Comparison of ENCODE assay signal across 1 cellular context in the genomic region with DNA sequence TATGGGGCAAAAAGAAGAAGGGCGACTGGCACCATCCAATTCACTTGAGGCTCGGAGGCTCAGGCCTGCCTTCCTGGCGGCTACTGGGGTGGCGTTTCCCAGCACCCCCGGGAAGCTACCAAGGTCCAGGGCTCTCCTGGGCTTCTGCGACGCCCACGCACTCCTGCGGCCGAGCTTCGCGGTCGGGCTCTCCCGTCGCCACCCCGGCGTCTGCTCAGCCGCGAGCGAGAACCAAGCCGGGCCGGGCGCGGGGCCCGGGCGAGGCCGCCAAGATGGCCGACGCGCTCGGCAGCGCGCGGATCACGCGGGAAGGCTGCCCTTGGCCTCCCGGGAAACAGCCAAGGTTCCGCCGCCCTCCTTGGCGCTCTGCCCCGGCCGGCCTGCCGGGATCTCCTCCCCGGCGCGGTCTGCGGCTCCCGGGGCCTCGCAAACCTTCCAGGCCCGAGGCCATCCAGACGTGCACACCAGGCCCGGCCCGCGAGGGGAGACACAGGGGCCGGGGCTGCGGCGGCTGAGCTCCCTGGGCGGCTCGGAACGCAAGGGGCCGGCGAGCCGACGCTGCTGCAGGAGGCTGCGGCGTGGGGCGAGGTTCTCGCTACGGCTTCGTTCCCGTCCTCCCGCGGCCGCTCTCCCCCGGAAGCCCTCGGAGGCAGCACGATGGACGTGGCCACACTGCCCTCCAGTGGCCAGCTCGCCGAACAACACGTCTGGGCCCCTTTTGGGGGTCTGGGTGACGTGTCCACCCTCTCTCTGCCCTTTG.
TF ChIP-seq lines count a peak whose summit lies in the region.

No MANE protein-coding gene starts in this region.

TF ChIP-seq in K562, 482 proteins besides CTCF, POLR2A, EP300 and RAD21 (continued from another document and continues in another):
- TF ChIP-seq CAMTA2 (CRISPR knock-in tag; conservative IDR thresholded peaks at IDR 0.05), result no peak
- TF ChIP-seq SRSF7 (optimal IDR thresholded peaks at IDR 0.05; ENCODE audit: low read depth, low read length), result no peak
- no peak for TF ChIP-seq RAD51 (IDR thresholded peaks at IDR 0.05; ENCODE audit: borderline replicate concordance, low read depth)
- TF ChIP-seq NR2C2 (CRISPR knock-in tag; IDR thresholded peaks at IDR 0.05), result peak; percentile 57; the same call in 1 of the 2 replicates
- peak; percentile 60 for TF ChIP-seq NR2C2 (tag; IDR thresholded peaks at IDR 0.05)
- peak; percentile 72; the same call in 1 of the 2 replicates for TF ChIP-seq CTBP1 (IDR thresholded peaks at IDR 0.05; ENCODE audit: borderline replicate concordance)
- TF ChIP-seq, protein P1, sequence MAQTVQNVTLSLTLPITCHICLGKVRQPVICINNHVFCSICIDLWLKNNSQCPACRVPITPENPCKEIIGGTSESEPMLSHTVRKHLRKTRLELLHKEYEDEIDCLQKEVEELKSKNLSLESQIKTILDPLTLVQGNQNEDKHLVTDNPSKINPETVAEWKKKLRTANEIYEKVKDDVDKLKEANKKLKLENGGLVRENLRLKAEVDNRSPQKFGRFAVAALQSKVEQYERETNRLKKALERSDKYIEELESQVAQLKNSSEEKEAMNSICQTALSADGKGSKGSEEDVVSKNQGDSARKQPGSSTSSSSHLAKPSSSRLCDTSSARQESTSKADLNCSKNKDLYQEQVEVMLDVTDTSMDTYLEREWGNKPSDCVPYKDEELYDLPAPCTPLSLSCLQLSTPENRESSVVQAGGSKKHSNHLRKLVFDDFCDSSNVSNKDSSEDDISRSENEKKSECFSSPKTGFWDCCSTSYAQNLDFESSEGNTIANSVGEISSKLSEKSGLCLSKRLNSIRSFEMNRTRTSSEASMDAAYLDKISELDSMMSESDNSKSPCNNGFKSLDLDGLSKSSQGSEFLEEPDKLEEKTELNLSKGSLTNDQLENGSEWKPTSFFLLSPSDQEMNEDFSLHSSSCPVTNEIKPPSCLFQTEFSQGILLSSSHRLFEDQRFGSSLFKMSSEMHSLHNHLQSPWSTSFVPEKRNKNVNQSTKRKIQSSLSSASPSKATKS (CRISPR knock-in tag; IDR thresholded peaks at IDR 0.05), result no peak
- TF ChIP-seq, protein P2, sequence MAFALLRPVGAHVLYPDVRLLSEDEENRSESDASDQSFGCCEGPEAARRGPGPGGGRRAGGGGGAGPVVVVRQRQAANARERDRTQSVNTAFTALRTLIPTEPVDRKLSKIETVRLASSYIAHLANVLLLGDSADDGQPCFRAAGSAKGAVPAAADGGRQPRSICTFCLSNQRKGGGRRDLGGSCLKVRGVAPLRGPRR (CRISPR knock-in tag; IDR thresholded peaks at IDR 0.05), result no peak
- TF ChIP-seq, protein P3, sequence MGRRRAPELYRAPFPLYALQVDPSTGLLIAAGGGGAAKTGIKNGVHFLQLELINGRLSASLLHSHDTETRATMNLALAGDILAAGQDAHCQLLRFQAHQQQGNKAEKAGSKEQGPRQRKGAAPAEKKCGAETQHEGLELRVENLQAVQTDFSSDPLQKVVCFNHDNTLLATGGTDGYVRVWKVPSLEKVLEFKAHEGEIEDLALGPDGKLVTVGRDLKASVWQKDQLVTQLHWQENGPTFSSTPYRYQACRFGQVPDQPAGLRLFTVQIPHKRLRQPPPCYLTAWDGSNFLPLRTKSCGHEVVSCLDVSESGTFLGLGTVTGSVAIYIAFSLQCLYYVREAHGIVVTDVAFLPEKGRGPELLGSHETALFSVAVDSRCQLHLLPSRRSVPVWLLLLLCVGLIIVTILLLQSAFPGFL (CRISPR knock-in tag; IDR thresholded peaks at IDR 0.05), result no peak
- TF ChIP-seq KLF6 (CRISPR knock-in tag; IDR thresholded peaks at IDR 0.05; ENCODE audit: borderline replicate concordance), result no peak
- TF ChIP-seq, protein P4, sequence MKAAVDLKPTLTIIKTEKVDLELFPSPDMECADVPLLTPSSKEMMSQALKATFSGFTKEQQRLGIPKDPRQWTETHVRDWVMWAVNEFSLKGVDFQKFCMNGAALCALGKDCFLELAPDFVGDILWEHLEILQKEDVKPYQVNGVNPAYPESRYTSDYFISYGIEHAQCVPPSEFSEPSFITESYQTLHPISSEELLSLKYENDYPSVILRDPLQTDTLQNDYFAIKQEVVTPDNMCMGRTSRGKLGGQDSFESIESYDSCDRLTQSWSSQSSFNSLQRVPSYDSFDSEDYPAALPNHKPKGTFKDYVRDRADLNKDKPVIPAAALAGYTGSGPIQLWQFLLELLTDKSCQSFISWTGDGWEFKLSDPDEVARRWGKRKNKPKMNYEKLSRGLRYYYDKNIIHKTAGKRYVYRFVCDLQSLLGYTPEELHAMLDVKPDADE (conservative IDR thresholded peaks at IDR 0.05; ENCODE audit: control insufficient read depth, low read depth, low read length), result peak; percentile 29; the same call in 1 of the 2 replicates
- TF ChIP-seq, protein P5, sequence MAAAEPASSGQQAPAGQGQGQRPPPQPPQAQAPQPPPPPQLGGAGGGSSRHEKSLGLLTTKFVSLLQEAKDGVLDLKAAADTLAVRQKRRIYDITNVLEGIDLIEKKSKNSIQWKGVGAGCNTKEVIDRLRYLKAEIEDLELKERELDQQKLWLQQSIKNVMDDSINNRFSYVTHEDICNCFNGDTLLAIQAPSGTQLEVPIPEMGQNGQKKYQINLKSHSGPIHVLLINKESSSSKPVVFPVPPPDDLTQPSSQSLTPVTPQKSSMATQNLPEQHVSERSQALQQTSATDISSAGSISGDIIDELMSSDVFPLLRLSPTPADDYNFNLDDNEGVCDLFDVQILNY (CRISPR knock-in tag; IDR thresholded peaks at IDR 0.05), result peak; percentile 83
- TF ChIP-seq DPF2 (IDR thresholded peaks at IDR 0.05), result no peak
- TF ChIP-seq, protein P6, sequence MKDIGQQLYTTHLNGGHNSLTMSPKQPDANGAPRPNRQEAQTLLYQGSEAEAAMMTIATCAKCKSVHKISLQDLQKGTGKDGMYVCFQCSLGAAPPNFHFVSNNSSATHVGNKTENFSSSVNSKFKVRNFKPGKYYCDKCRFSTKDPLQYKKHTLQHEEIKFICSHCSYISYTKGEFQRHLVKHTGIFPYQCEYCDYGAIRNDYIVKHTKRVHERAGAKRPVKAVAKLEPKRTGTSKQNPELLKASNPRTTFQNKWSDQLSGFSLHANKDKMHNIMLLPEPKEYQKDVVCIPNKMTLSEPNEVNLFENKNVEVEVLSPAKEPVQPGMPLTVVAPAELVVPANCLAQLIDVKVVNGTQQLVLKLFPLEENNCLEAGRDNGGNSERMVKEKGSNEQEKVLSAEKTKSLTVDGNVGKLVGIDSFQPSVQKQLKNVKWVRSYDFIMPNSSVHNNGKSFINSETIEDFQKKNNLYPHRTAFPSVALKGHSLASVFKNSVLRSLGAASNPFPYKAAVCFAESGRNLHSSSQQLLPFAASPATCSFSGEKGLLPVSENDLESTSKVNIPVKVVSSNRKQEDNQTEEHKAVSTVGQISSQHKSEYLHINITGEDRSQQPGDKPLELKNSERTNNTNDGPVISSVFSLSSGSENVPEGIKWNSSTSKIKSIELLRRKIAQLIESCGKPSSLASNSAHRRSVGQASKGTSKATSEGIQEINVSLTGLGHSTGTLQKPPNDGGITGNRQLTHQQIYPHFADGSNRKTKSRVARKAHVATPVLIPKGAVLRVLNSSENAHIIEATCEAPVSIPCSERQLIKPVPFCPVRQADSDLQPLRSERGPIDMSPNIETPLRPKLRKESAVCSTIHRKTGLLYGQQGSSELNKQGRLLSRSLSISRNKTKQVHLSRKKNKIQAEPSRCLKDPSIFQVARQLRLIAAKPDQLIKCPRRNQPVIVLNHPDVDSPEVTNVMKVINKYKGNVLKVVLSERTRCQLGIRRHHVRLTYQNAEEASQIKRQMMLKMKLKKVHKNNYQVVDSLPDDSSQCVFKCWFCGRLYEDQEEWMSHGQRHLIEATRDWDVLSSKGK (CRISPR knock-in tag; IDR thresholded peaks at IDR 0.05), result no peak
- TF ChIP-seq CEBPG (CRISPR knock-in tag; IDR thresholded peaks at IDR 0.05), result peak; percentile 17; the same call in 1 of the 2 replicates
- TF ChIP-seq CEBPG (tag; conservative IDR thresholded peaks at IDR 0.05 in 1 of 2, IDR thresholded peaks at IDR 0.05 in 1 of 2), result no peak
- TF ChIP-seq, protein P7, sequence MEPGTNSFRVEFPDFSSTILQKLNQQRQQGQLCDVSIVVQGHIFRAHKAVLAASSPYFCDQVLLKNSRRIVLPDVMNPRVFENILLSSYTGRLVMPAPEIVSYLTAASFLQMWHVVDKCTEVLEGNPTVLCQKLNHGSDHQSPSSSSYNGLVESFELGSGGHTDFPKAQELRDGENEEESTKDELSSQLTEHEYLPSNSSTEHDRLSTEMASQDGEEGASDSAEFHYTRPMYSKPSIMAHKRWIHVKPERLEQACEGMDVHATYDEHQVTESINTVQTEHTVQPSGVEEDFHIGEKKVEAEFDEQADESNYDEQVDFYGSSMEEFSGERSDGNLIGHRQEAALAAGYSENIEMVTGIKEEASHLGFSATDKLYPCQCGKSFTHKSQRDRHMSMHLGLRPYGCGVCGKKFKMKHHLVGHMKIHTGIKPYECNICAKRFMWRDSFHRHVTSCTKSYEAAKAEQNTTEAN (CRISPR knock-in tag; IDR thresholded peaks at IDR 0.05), result no peak
- TF ChIP-seq HOXB6 (CRISPR knock-in tag; IDR thresholded peaks at IDR 0.05; ENCODE audit: borderline replicate concordance), result no peak
- TF ChIP-seq, protein P8, sequence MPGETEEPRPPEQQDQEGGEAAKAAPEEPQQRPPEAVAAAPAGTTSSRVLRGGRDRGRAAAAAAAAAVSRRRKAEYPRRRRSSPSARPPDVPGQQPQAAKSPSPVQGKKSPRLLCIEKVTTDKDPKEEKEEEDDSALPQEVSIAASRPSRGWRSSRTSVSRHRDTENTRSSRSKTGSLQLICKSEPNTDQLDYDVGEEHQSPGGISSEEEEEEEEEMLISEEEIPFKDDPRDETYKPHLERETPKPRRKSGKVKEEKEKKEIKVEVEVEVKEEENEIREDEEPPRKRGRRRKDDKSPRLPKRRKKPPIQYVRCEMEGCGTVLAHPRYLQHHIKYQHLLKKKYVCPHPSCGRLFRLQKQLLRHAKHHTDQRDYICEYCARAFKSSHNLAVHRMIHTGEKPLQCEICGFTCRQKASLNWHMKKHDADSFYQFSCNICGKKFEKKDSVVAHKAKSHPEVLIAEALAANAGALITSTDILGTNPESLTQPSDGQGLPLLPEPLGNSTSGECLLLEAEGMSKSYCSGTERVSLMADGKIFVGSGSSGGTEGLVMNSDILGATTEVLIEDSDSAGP (CRISPR knock-in tag; IDR thresholded peaks at IDR 0.05), result 0 out of 2 replicates have a peak, but pooled peaks have one; percentile 39
- TF ChIP-seq FOXK2 (conservative IDR thresholded peaks at IDR 0.05 in 1 of 2, IDR thresholded peaks at IDR 0.05 in 1 of 2; ENCODE audit: low read depth in 2 of 2), result no peak
- no peak for TF ChIP-seq BCOR (IDR thresholded peaks at IDR 0.05)
- TF ChIP-seq MEF2D (tag; conservative IDR thresholded peaks at IDR 0.05; ENCODE audit: low read depth), result no peak
- no peak for TF ChIP-seq ETV6 (IDR thresholded peaks at IDR 0.05; ENCODE audit: borderline replicate concordance in 1 of 2, low read depth in 2 of 2, low read length in 1 of 2)
- 0 out of 2 replicates have a peak, but pooled peaks have one; percentile 62 for TF ChIP-seq ETV6 (CRISPR knock-in tag; IDR thresholded peaks at IDR 0.05; ENCODE audit: borderline replicate concordance)
- TF ChIP-seq ZNF347 (CRISPR knock-in tag; IDR thresholded peaks at IDR 0.05; ENCODE audit: low read depth), result no peak
- TF ChIP-seq, protein P9, sequence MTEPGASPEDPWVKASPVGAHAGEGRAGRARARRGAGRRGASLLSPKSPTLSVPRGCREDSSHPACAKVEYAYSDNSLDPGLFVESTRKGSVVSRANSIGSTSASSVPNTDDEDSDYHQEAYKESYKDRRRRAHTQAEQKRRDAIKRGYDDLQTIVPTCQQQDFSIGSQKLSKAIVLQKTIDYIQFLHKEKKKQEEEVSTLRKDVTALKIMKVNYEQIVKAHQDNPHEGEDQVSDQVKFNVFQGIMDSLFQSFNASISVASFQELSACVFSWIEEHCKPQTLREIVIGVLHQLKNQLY (CRISPR knock-in tag; conservative IDR thresholded peaks at IDR 0.05), result no peak
- TF ChIP-seq HNRNPUL1 (IDR thresholded peaks at IDR 0.05; ENCODE audit: low read length), result no peak
- TF ChIP-seq THRAP3 (IDR thresholded peaks at IDR 0.05; ENCODE audit: borderline replicate concordance), result no peak
- no peak for TF ChIP-seq ETS2 (tag; IDR thresholded peaks at IDR 0.05; ENCODE audit: borderline replicate concordance, poor library complexity, severe bottlenecking)
- TF ChIP-seq STAT5B (CRISPR knock-in tag; IDR thresholded peaks at IDR 0.05), result no peak
- TF ChIP-seq ZNF184 (CRISPR knock-in tag; IDR thresholded peaks at IDR 0.05), result no peak
- TF ChIP-seq ZNF24 (IDR thresholded peaks at IDR 0.05), result no peak
- TF ChIP-seq, protein P10, sequence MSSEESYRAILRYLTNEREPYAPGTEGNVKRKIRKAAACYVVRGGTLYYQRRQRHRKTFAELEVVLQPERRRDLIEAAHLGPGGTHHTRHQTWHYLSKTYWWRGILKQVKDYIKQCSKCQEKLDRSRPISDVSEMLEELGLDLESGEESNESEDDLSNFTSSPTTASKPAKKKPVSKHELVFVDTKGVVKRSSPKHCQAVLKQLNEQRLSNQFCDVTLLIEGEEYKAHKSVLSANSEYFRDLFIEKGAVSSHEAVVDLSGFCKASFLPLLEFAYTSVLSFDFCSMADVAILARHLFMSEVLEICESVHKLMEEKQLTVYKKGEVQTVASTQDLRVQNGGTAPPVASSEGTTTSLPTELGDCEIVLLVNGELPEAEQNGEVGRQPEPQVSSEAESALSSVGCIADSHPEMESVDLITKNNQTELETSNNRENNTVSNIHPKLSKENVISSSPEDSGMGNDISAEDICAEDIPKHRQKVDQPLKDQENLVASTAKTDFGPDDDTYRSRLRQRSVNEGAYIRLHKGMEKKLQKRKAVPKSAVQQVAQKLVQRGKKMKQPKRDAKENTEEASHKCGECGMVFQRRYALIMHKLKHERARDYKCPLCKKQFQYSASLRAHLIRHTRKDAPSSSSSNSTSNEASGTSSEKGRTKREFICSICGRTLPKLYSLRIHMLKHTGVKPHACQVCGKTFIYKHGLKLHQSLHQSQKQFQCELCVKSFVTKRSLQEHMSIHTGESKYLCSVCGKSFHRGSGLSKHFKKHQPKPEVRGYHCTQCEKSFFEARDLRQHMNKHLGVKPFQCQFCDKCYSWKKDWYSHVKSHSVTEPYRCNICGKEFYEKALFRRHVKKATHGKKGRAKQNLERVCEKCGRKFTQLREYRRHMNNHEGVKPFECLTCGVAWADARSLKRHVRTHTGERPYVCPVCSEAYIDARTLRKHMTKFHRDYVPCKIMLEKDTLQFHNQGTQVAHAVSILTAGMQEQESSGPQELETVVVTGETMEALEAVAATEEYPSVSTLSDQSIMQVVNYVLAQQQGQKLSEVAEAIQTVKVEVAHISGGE (CRISPR knock-in tag; IDR thresholded peaks at IDR 0.05), result peak in 1 of 3 experiments; percentile 75; a peak in 2 of 6 replicates
- TF ChIP-seq, protein P11, sequence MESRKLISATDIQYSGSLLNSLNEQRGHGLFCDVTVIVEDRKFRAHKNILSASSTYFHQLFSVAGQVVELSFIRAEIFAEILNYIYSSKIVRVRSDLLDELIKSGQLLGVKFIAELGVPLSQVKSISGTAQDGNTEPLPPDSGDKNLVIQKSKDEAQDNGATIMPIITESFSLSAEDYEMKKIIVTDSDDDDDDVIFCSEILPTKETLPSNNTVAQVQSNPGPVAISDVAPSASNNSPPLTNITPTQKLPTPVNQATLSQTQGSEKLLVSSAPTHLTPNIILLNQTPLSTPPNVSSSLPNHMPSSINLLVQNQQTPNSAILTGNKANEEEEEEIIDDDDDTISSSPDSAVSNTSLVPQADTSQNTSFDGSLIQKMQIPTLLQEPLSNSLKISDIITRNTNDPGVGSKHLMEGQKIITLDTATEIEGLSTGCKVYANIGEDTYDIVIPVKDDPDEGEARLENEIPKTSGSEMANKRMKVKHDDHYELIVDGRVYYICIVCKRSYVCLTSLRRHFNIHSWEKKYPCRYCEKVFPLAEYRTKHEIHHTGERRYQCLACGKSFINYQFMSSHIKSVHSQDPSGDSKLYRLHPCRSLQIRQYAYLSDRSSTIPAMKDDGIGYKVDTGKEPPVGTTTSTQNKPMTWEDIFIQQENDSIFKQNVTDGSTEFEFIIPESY (CRISPR knock-in tag; IDR thresholded peaks at IDR 0.05), result peak; percentile 62; the same call in 1 of the 2 replicates
- no peak for TF ChIP-seq ZNF140 (CRISPR knock-in tag; IDR thresholded peaks at IDR 0.05)
- TF ChIP-seq NFIC (IDR thresholded peaks at IDR 0.05), result peak; percentile 69
- no peak for TF ChIP-seq PYGO2 (tag; IDR thresholded peaks at IDR 0.05)
- no peak for TF ChIP-seq NFE2L1 (tag; IDR thresholded peaks at IDR 0.05; ENCODE audit: borderline replicate concordance, low read depth)
